17 cellular contexts compared by ENCODE assay signal in the genomic region with DNA sequence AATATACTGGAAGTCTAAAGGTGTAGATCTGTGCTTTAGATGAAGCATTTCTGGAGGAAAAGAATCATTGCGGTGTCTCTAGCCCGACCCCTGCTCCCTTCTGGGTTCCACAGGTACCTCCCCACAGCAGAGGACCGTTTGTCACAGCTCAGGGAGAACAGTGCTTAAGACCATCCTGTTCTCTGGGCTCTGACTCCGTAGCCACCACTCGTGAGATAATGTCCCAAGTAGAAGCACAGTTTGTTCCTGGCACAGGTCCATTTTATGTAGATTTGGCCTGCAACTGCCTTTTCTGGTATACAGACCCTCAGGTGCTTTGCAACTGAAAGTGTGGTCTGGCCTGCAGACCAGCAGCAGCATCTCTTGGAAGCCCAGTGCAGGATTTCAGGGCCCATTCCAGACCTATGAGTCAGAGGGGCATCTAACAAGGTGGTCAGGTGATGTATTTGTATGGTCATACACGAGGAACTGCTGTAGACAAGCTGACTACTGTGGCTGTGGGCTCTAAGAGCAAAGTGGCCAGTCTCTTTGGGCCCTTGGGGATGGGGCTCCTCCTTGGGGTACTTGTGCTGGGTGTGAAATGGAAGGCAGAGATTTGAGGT. TPM values are rescaled to one million over a fixed set of nuclear protein-coding genes. Genes with fewer than 3 reads are reported as not detected.
DNase-seq lines count a peak whose midpoint lies in the region; ATAC-seq, FAIRE-seq and TF ChIP-seq lines count a peak whose summit lies in the region.
"Had no signal": no experiment of that assay in that cellular context is flagged by ENCODE, and none has a peak within 500 bp of the region (broad histone marks: within the 10 kb centered on the region; RNA-seq: fewer than 3 reads in every experiment).

No MANE protein-coding gene starts in this region.

- intact Hi-C loops in Caco-2 (cut with micrococcal nuclease; ENCODE audit: unreplicated experiment), result no loop called here
- intact Hi-C loops in HepG2 (cut with micrococcal nuclease; ENCODE audit: unreplicated experiment), result no loop called here

- H3K4me3 Mint-ChIP-seq in Caco-2 (ENCODE audit: unreplicated experiment), result no peak overlapping the region
- H3K4me3 Mint-ChIP-seq in activated T-cell treated with anti-CD3 and anti-CD28 coated beads, Interleukin-2, amount 50 U/mL, for 4 hours, result no peak overlapping the region
- H3K4me3 Mint-ChIP-seq: GM23338 had no signal

- no peaks in the 10 kb centered on the region for H3K79me2 ChIP-seq in HepG2 (ENCODE audit: insufficient read depth, low read length)

- H2AFZ ChIP-seq in HepG2 (ENCODE audit: low read length), result no peak overlapping the region
- H2AFZ ChIP-seq: GM23338 had no signal

- H3K27me3 ChIP-seq in Caco-2 (replicated peaks; ENCODE audit: control insufficient read depth, insufficient read depth, low read length) (no peaks in the 10 kb centered on the region), HepG2 (ENCODE audit: control insufficient read depth in 1 of 2, insufficient read depth in 2 of 2, low read length in 2 of 2) (peaks cover 1 to 4% of the 10 kb centered on the region in 2 experiments; a peak in 3 of 5 replicates)
- H3K27me3 ChIP-seq: BE2C, sigmoid colon had no signal

- no peak overlapping the region for H3K27ac ChIP-seq in HepG2 (ENCODE audit: extremely low read length, insufficient read depth, low read length)
- H3K27ac ChIP-seq: epithelial cell of prostate, KMS-11, sigmoid colon had no signal

- no peak overlapping the region for H3K9ac ChIP-seq in HepG2 (ENCODE audit: insufficient read depth, low read depth, low read length)
- H3K9ac ChIP-seq: KMS-11 had no signal

- TF ChIP-seq CTCF in Caco-2 (IDR thresholded peaks at IDR 0.05; ENCODE audit: insufficient read depth in 1 of 2, low read depth in 1 of 2, low read length in 1 of 2, severe bottlenecking in 1 of 2, unreplicated experiment in 1 of 2), result no peak
- TF ChIP-seq CTCF in choroid plexus epithelial cell (conservative IDR thresholded peaks at IDR 0.05; ENCODE audit: low read depth, low read length), result no peak
- no peak for TF ChIP-seq CTCF in HepG2 (CRISPR knock-in tag; IDR thresholded peaks at IDR 0.05)

- no peak for TF ChIP-seq EP300 in HepG2 (IDR thresholded peaks at IDR 0.05; ENCODE audit: low read depth in 2 of 2, low read length in 2 of 2)
- TF ChIP-seq EP300 in HepG2 (CRISPR knock-in tag; IDR thresholded peaks at IDR 0.05; ENCODE audit: borderline replicate concordance), result no peak

- ATAC-seq in HepG2, result peak; percentile 31; the same call in 2 of the 3 replicates
- no peak for ATAC-seq in activated T-cell treated with anti-CD3 and anti-CD28 coated beads, Interleukin-2, amount 50 U/mL, for 4 hours
- ATAC-seq in HG03097 (IDR thresholded peaks at IDR 0.05; ENCODE audit: low FRiP score, unreplicated experiment), result no peak
- ATAC-seq: GM23338 had no signal

- H4K20me1 ChIP-seq in HepG2 (ENCODE audit: insufficient read depth, low read length), result no peaks in the 10 kb centered on the region

- DNase-seq in Caco-2, result peak; percentile 9 to 45
- peak; percentile 41 for DNase-seq in LoVo (ENCODE audit: low spot score)
- peak; percentile 76 for DNase-seq in choroid plexus epithelial cell (ENCODE audit: low read depth)
- peak; percentile 41 for DNase-seq in HepG2 (ENCODE audit: low spot score)
- no peak for DNase-seq in NCI-H2081 (lab: John Stamatoyannopoulos, UW)
- DNase-seq in activated T-cell treated with anti-CD3 and anti-CD28 coated beads, Interleukin-2, amount 50 U/mL, for 4 hours, result no peak
- DNase-seq in stimulated activated CD4-positive, alpha-beta T cell treated with anti-CD3 and anti-CD28 coated beads, Interleukin-15, amount 100 ng/mL, for 24 hours, result no peak
- DNase-seq: aorta, BE2C, NCI-H2227 treated with DMSO at 0.1 percent for 48 hours, SHP77, sigmoid colon had no signal

- no peaks in the 10 kb centered on the region for H3K4me1 Mint-ChIP-seq in Caco-2 (ENCODE audit: low read depth, unreplicated experiment)
- no peaks in the 10 kb centered on the region for H3K4me1 Mint-ChIP-seq in activated T-cell treated with anti-CD3 and anti-CD28 coated beads, Interleukin-2, amount 50 U/mL, for 4 hours (ENCODE audit: low read depth)
- H3K4me1 Mint-ChIP-seq: GM23338 had no signal

- POLR2A ChIA-PET in Caco-2 (lab: Charles Lee), result no interaction called here
- POLR2A ChIA-PET in HepG2 (lab: Yijun Ruan, JAX), result interaction anchor here (0.9 kb wide), 1 partner anchor 44 kb away, joined by 5 read pairs; the partner anchor contains the start of gene C1orf210

- peaks cover 11% of the 10 kb centered on the region for H3K9me3 Mint-ChIP-seq in Caco-2 (ENCODE audit: unreplicated experiment)
- H3K9me3 Mint-ChIP-seq in activated T-cell treated with anti-CD3 and anti-CD28 coated beads, Interleukin-2, amount 50 U/mL, for 4 hours, result no peaks in the 10 kb centered on the region

- H3K27ac Mint-ChIP-seq in Caco-2 (ENCODE audit: unreplicated experiment), result peak overlapping the region; percentile 46
- H3K27ac Mint-ChIP-seq: GM23338 had no signal

- no peaks in the 10 kb centered on the region for H3K36me3 ChIP-seq in Caco-2 (ENCODE audit: control insufficient read depth, insufficient read depth, low read length)
- no peaks in the 10 kb centered on the region for H3K36me3 ChIP-seq in HepG2 (replicated peaks in 1 of 2; ENCODE audit: control insufficient read depth in 1 of 2, insufficient read depth in 2 of 2, low read length in 2 of 2)
- H3K36me3 ChIP-seq: BE2C, sigmoid colon had no signal

- H3K36me3 Mint-ChIP-seq in Caco-2 (ENCODE audit: insufficient read depth, unreplicated experiment), result no peaks in the 10 kb centered on the region
- no peaks in the 10 kb centered on the region for H3K36me3 Mint-ChIP-seq in activated T-cell treated with anti-CD3 and anti-CD28 coated beads, Interleukin-2, amount 50 U/mL, for 4 hours (ENCODE audit: insufficient read depth)

- no peak overlapping the region for H3K4me2 ChIP-seq in HepG2 (ENCODE audit: low read depth, low read length)
- H3K4me2 ChIP-seq: GM23338, KMS-11 had no signal

- CTCF ChIA-PET in Caco-2 (lab: Charles Lee) (no interaction called here), HepG2 (lab: Yijun Ruan, JAX; ENCODE audit: low intra/inter-chr PET ratio, low total read pairs) (no interaction called here)

- no peak for TF ChIP-seq RAD21 in HepG2 (CRISPR knock-in tag; IDR thresholded peaks at IDR 0.05)

- in situ Hi-C loops in HepG2 (cut with HindIII; ENCODE audit: extremely low pct_ligation_motif_present, low pct_unique_long_range_greater_than_20kb), result no loop called here

- FAIRE-seq in HepG2 (lab: Jason Lieb, UNC), result no peak

- H3K4me3 ChIP-seq in Caco-2 (ENCODE audit: low read depth, low read length), result no peak overlapping the region
- H3K4me3 ChIP-seq in choroid plexus epithelial cell (ENCODE audit: low read depth, low read length), result no peak overlapping the region
- H3K4me3 ChIP-seq in HepG2 (replicated peaks in 1 of 3; ENCODE audit: insufficient read depth in 1 of 3, low read depth in 2 of 3, low read length in 3 of 3), result no peak overlapping the region
- H3K4me3 ChIP-seq: GM23338, sigmoid colon had no signal

- no peaks in the 10 kb centered on the region for H3K27me3 Mint-ChIP-seq in Caco-2 (ENCODE audit: insufficient read depth, unreplicated experiment)
- no peaks in the 10 kb centered on the region for H3K27me3 Mint-ChIP-seq in activated T-cell treated with anti-CD3 and anti-CD28 coated beads, Interleukin-2, amount 50 U/mL, for 4 hours (ENCODE audit: low read depth)

- no peaks in the 10 kb centered on the region for H3K4me1 ChIP-seq in Caco-2
- peaks cover 10% of the 10 kb centered on the region; the same call in 1 of the 2 replicates for H3K4me1 ChIP-seq in HepG2 (ENCODE audit: insufficient read depth, low read length)
- H3K4me1 ChIP-seq: BE2C had no signal

- TF ChIP-seq POLR2A in HepG2 (IDR thresholded peaks at IDR 0.05; ENCODE audit: insufficient read depth in 1 of 2, low read depth in 2 of 2, low read length in 2 of 2), result no peak

- H3K9me3 ChIP-seq in Caco-2 (no peaks in the 10 kb centered on the region; the same call in 1 of the 2 replicates), HepG2 (ENCODE audit: low read length) (peaks cover 7% of the 10 kb centered on the region)
- H3K9me3 ChIP-seq: BE2C, sigmoid colon had no signal

- BruUV-seq in Caco-2 (replicated peaks; lab: Mats Ljungman, UMichigan) (no TSS peak), HepG2 (replicated peaks; lab: Mats Ljungman, UMichigan) (no TSS peak)

- 25% methylated on average over 4 of the region's 6 CpGs for WGBS in HepG2 (ENCODE audit: low lambda C conversion rate)

RNA-seq across cellular contexts. Expression of gene TMEM125, which starts 28.3 kb away (rescaled TPM):
- total RNA-seq in Caco-2 (2022) (22.8 and 25.9 TPM in 2 replicates), HepG2 (2016; rRNA removed; fragmentation: Illumina TruSeq; extraction: Trizol) (not detected in 2 replicates)
- total RNA-seq in HepG2 (2016; cell fraction: cytosol; rRNA removed; fragmentation: Illumina TruSeq; extraction: Trizol; ENCODE audit: low read depth), result not detected in 2 replicates
- not detected in 2 replicates for total RNA-seq in HepG2 (2016; cell fraction: insoluble cytoplasmic fraction; rRNA removed; fragmentation: Illumina TruSeq; extraction: Trizol)
- total RNA-seq in HepG2 (2016; cell fraction: membrane; rRNA removed; fragmentation: Illumina TruSeq; extraction: Trizol), result not detected in 2 replicates
- total RNA-seq in HepG2 (2016; cell fraction: nucleus; rRNA removed; fragmentation: Illumina TruSeq; extraction: Trizol), result not detected in 2 replicates
- polyA plus RNA-seq in HepG2 (2011; rRNA removed), result 0.03 TPM in 1 of 2 replicates, not detected in the other
- polyA plus RNA-seq in HepG2 (2011; cell fraction: cytosol; rRNA removed), result 0.08 TPM in 2 replicates
- polyA plus RNA-seq in HepG2 (2011; cell fraction: nucleus; rRNA removed), result 0.09 TPM in 1 of 2 replicates, not detected in the other
- 0.07 TPM in 1 of 2 replicates, not detected in the other for polyA plus RNA-seq in HepG2 (2012)
- polyA plus RNA-seq in HepG2 (2016; cell fraction: cytosol; fragmentation: Illumina TruSeq; extraction: Trizol; ENCODE audit: low read depth), result not detected in 2 replicates
- not detected in 2 replicates for polyA plus RNA-seq in HepG2 (2016; cell fraction: insoluble cytoplasmic fraction; fragmentation: Illumina TruSeq; extraction: Trizol; ENCODE audit: low read depth)
- not detected in 2 replicates for polyA plus RNA-seq in HepG2 (2016; cell fraction: membrane; fragmentation: Illumina TruSeq; extraction: Trizol; ENCODE audit: low read depth)
- not detected in 2 replicates for polyA plus RNA-seq in HepG2 (2016; cell fraction: nucleus; fragmentation: Illumina TruSeq; extraction: Trizol; ENCODE audit: insufficient read depth, low read depth)
- polyA minus RNA-seq in HepG2 (2011; rRNA and poly(A)+ RNA removed; ENCODE audit: low replicate concordance), result 0.22 TPM in 1 of 2 replicates, not detected in the other
- polyA minus RNA-seq in HepG2 (2011; cell fraction: cytosol; rRNA and poly(A)+ RNA removed), result not detected in 2 replicates
- polyA minus RNA-seq in HepG2 (2011; cell fraction: nucleus; rRNA and poly(A)+ RNA removed), result not detected in 2 replicates
- not detected for total RNA-seq in activated T-cell treated with anti-CD3 and anti-CD28 coated beads, Interleukin-2, amount 50 U/mL, for 4 hours
- total RNA-seq: aorta, myocyte, sigmoid colon had no signal

RNA-seq across cellular contexts. Expression of gene C1orf210, which starts 43.9 kb away (rescaled TPM):
- total RNA-seq in Caco-2 (2022) (7.8 and 9.6 TPM in 2 replicates), HepG2 (2016; rRNA removed; fragmentation: Illumina TruSeq; extraction: Trizol) (0.49 and 0.52 TPM in 2 replicates)
- 0.44 TPM in 1 of 2 replicates, not detected in the other for total RNA-seq in HepG2 (2016; cell fraction: cytosol; rRNA removed; fragmentation: Illumina TruSeq; extraction: Trizol; ENCODE audit: low read depth)
- total RNA-seq in HepG2 (2016; cell fraction: insoluble cytoplasmic fraction; rRNA removed; fragmentation: Illumina TruSeq; extraction: Trizol), result 0.52 and 0.54 TPM in 2 replicates
- 0.45 and 0.71 TPM in 2 replicates for total RNA-seq in HepG2 (2016; cell fraction: membrane; rRNA removed; fragmentation: Illumina TruSeq; extraction: Trizol)
- total RNA-seq in HepG2 (2016; cell fraction: nucleus; rRNA removed; fragmentation: Illumina TruSeq; extraction: Trizol), result 0.87 TPM in 1 of 2 replicates, not detected in the other
- 5.1 and 7.1 TPM in 2 replicates for polyA plus RNA-seq in HepG2 (2011; rRNA removed)
- polyA plus RNA-seq in HepG2 (2011; cell fraction: cytosol; rRNA removed), result 4.7 and 8.4 TPM in 2 replicates
- polyA plus RNA-seq in HepG2 (2011; cell fraction: nucleus; rRNA removed), result 0.98 and 2.3 TPM in 2 replicates
- polyA plus RNA-seq in HepG2 (2012), result 4.4 and 6.7 TPM in 2 replicates
- 0.37 and 0.51 TPM in 2 replicates for polyA plus RNA-seq in HepG2 (2016; cell fraction: cytosol; fragmentation: Illumina TruSeq; extraction: Trizol; ENCODE audit: low read depth)
- polyA plus RNA-seq in HepG2 (2016; cell fraction: insoluble cytoplasmic fraction; fragmentation: Illumina TruSeq; extraction: Trizol; ENCODE audit: low read depth), result 0.97 and 1.6 TPM in 2 replicates
- 0.76 and 0.95 TPM in 2 replicates for polyA plus RNA-seq in HepG2 (2016; cell fraction: membrane; fragmentation: Illumina TruSeq; extraction: Trizol; ENCODE audit: low read depth)
- 0.73 and 0.75 TPM in 2 replicates for polyA plus RNA-seq in HepG2 (2016; cell fraction: nucleus; fragmentation: Illumina TruSeq; extraction: Trizol; ENCODE audit: insufficient read depth, low read depth)
- polyA minus RNA-seq in HepG2 (2011; rRNA and poly(A)+ RNA removed; ENCODE audit: low replicate concordance), result 2.2 TPM in 1 of 2 replicates, not detected in the other
- 0.97 and 1.5 TPM in 2 replicates for polyA minus RNA-seq in HepG2 (2011; cell fraction: cytosol; rRNA and poly(A)+ RNA removed)
- 1.4 TPM in 1 of 2 replicates, not detected in the other for polyA minus RNA-seq in HepG2 (2011; cell fraction: nucleus; rRNA and poly(A)+ RNA removed)
- total RNA-seq in activated T-cell treated with anti-CD3 and anti-CD28 coated beads, Interleukin-2, amount 50 U/mL, for 4 hours, result not detected
- total RNA-seq: aorta, myocyte had no signal

RNA-seq across cellular contexts. Expression of gene TIE1, which starts 59.3 kb away (rescaled TPM):
- total RNA-seq in Caco-2 (2022) (not detected in 2 replicates), HepG2 (2016; rRNA removed; fragmentation: Illumina TruSeq; extraction: Trizol) (0.20 and 0.84 TPM in 2 replicates)
- not detected in 2 replicates for total RNA-seq in HepG2 (2016; cell fraction: cytosol; rRNA removed; fragmentation: Illumina TruSeq; extraction: Trizol; ENCODE audit: low read depth)
- total RNA-seq in HepG2 (2016; cell fraction: insoluble cytoplasmic fraction; rRNA removed; fragmentation: Illumina TruSeq; extraction: Trizol), result 0.30 and 0.76 TPM in 2 replicates
- 0.10 and 0.19 TPM in 2 replicates for total RNA-seq in HepG2 (2016; cell fraction: membrane; rRNA removed; fragmentation: Illumina TruSeq; extraction: Trizol)
- total RNA-seq in HepG2 (2016; cell fraction: nucleus; rRNA removed; fragmentation: Illumina TruSeq; extraction: Trizol), result 1.3 TPM in 2 replicates
- 0.58 and 2.5 TPM in 2 replicates for polyA plus RNA-seq in HepG2 (2011; rRNA removed)
- 0.72 and 1.1 TPM in 2 replicates for polyA plus RNA-seq in HepG2 (2011; cell fraction: cytosol; rRNA removed)
- 2.4 and 4.2 TPM in 2 replicates for polyA plus RNA-seq in HepG2 (2011; cell fraction: nucleus; rRNA removed)
- polyA plus RNA-seq in HepG2 (2012), result 0.35 and 1.3 TPM in 2 replicates
- 0.09 and 0.11 TPM in 2 replicates for polyA plus RNA-seq in HepG2 (2016; cell fraction: cytosol; fragmentation: Illumina TruSeq; extraction: Trizol; ENCODE audit: low read depth)
- 0.36 and 0.49 TPM in 2 replicates for polyA plus RNA-seq in HepG2 (2016; cell fraction: insoluble cytoplasmic fraction; fragmentation: Illumina TruSeq; extraction: Trizol; ENCODE audit: low read depth)
- 0.06 and 0.20 TPM in 2 replicates for polyA plus RNA-seq in HepG2 (2016; cell fraction: membrane; fragmentation: Illumina TruSeq; extraction: Trizol; ENCODE audit: low read depth)
- 0.96 and 1.3 TPM in 2 replicates for polyA plus RNA-seq in HepG2 (2016; cell fraction: nucleus; fragmentation: Illumina TruSeq; extraction: Trizol; ENCODE audit: insufficient read depth, low read depth)
- 4.2 TPM in 1 of 2 replicates, not detected in the other for polyA minus RNA-seq in HepG2 (2011; rRNA and poly(A)+ RNA removed; ENCODE audit: low replicate concordance)
- 0.88 and 2.3 TPM in 2 replicates for polyA minus RNA-seq in HepG2 (2011; cell fraction: cytosol; rRNA and poly(A)+ RNA removed)
- 0.75 and 0.77 TPM in 2 replicates for polyA minus RNA-seq in HepG2 (2011; cell fraction: nucleus; rRNA and poly(A)+ RNA removed)
- under 1 TPM; 0.18 to 0.27 (median 0.24) TPM for total RNA-seq in activated T-cell treated with anti-CD3 and anti-CD28 coated beads, Interleukin-2, amount 50 U/mL, for 4 hours

Comparison
In these comparisons a context has a peak if more than half of its experiments do, and no peak if none do; other contexts are left out.
1. DNase-seq: peak in Caco-2 (2 of 2), LoVo (single experiment), choroid plexus epithelial cell (single experiment) and HepG2 (single experiment); none in NCI-H2081 (0 of 2), activated T-cell treated with anti-CD3 and anti-CD28 coated beads, Interleukin-2, amount 50 U/mL, for 4 hours (single experiment) and stimulated activated CD4-positive, alpha-beta T cell treated with anti-CD3 and anti-CD28 coated beads, Interleukin-15, amount 100 ng/mL, for 24 hours (single experiment).
2. RNA of gene TMEM125, which starts 28.3 kb away (total RNA-seq): 22.8 to 25.9 TPM in Caco-2; not detected in activated T-cell treated with anti-CD3 and anti-CD28 coated beads, Interleukin-2, amount 50 U/mL, for 4 hours and not detected in HepG2; every median in the first group is over 10 times any median in the second.